Comparison of ENCODE assay signal across 8 cellular contexts in the genomic region with DNA sequence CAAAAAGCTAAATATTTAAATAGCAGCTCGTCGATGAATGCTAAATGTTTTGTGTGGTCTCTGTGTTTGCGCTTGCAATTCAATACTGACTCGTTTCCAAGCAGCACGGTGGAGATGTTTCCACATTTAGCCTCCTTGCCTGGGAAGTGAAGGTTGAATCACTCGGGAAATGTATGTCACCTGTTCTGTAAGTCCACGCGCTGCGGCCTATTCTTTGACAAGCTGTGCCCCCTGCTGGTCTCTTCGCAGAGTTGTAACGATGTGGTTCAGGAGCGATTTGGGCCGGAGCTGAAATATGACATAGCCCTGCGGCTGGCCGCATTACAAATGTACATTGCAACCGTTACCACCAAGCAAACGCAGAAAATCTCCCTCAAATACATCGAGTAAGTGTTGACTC.
DNase-seq lines count a peak whose midpoint lies in the region; ATAC-seq and TF ChIP-seq lines count a peak whose summit lies in the region.

No MANE protein-coding gene starts in this region.

- peaks cover 0 to 38% (median 0%) of the 10 kb centered on the region in 7 donors for H3K27me3 ChIP-seq in heart right ventricle

- no peak overlapping the region for H3K27ac Mint-ChIP-seq in activated T-cell treated with anti-CD3 and anti-CD28 coated beads, Interleukin-2, amount 50 U/mL, for 24 hours

- 21 to 22% methylated on average over 18 of the region's 18 CpGs for WGBS in heart right ventricle, 2 donors

- DNase-seq in NCI-H524 (lab: John Stamatoyannopoulos, UW) (peak; percentile 79 to 88), NCI-H524 treated with DMSO at 0.1 percent for 48 hours (lab: John Stamatoyannopoulos, UW) (no peak), NCI-H526 (lab: John Stamatoyannopoulos, UW) (peak; percentile 62 to 88), heart right ventricle (peak in 1 of 2 donors; percentile 6), retina (peak; percentile 55)
- peak; percentile 38 for DNase-seq in activated T-cell treated with anti-CD3 and anti-CD28 coated beads, Interleukin-2, amount 50 U/mL, for 24 hours

- H3K4me1 Mint-ChIP-seq in activated T-cell treated with anti-CD3 and anti-CD28 coated beads, Interleukin-2, amount 50 U/mL, for 24 hours (ENCODE audit: low read depth) = no peaks in the 10 kb centered on the region

- H3K27me3 Mint-ChIP-seq in activated T-cell treated with anti-CD3 and anti-CD28 coated beads, Interleukin-2, amount 50 U/mL, for 24 hours = peaks cover 50% of the 10 kb centered on the region

- H3K4me3 Mint-ChIP-seq in activated T-cell treated with anti-CD3 and anti-CD28 coated beads, Interleukin-2, amount 50 U/mL, for 24 hours = no peak overlapping the region

- H3K9me3 ChIP-seq in heart right ventricle = no peaks in the 10 kb centered on the region

- no peak overlapping the region for H3K27ac ChIP-seq in heart right ventricle

- peak in 7 of 9 donors; percentile 25 to 59 (median 51) for TF ChIP-seq CTCF in heart right ventricle (IDR thresholded peaks at IDR 0.05)

- ATAC-seq in HG03378 (IDR thresholded peaks at IDR 0.05; ENCODE audit: unreplicated experiment) (peak; percentile 66), heart right ventricle (peak in 1 of 8 donors; percentile 71), HG03432 (IDR thresholded peaks at IDR 0.05; ENCODE audit: unreplicated experiment) (no peak)

- intact Hi-C loops in heart right ventricle (cut with DNase I) = loop anchor here in 3 of 10 donors (5.0 to 10.0 kb wide), 2 partner anchors 617 to 624 kb away; no protein-coding TSS in a partner anchor

- H3K36me3 Mint-ChIP-seq in activated T-cell treated with anti-CD3 and anti-CD28 coated beads, Interleukin-2, amount 50 U/mL, for 24 hours (ENCODE audit: low read depth) = no peaks in the 10 kb centered on the region

- H3K4me1 ChIP-seq in heart right ventricle = no peaks in the 10 kb centered on the region

- H3K4me3 ChIP-seq in heart right ventricle = no peak overlapping the region

- no peaks in the 10 kb centered on the region for H3K9me3 Mint-ChIP-seq in activated T-cell treated with anti-CD3 and anti-CD28 coated beads, Interleukin-2, amount 50 U/mL, for 24 hours

- H3K36me3 ChIP-seq in heart right ventricle = no peaks in the 10 kb centered on the region
